ENCODE assay signal across 1 cellular context in the genomic region with DNA sequence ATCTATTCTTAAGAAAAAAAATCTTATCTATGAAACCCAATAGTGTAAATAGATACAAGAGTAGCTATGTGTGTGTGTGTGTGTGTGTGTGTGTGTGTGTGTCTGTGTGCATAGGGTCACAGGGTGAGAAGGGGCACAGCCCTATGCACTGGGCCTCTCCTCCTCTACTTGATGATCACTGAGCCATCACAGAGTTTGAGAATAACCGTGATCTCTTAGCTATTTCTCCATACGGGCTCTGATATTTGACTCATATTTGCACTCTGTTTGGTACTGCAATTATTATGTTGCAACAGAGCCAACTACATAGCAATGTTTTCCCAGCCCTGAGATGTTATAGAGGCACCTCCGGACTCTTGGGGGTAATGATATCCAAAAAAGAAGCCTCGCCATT.
TF ChIP-seq lines count a peak whose summit lies in the region.

No MANE protein-coding gene starts in this region.

TF ChIP-seq in HepG2, 621 proteins besides CTCF, POLR2A, EP300 and RAD21 (continues in another document):
- TF ChIP-seq ZNF263 (CRISPR knock-in tag; IDR thresholded peaks at IDR 0.05) (no peak), NONO (IDR thresholded peaks at IDR 0.05) (no peak), NONO (CRISPR knock-in tag; conservative IDR thresholded peaks at IDR 0.05) (no peak), FOSL2 (CRISPR knock-in tag; IDR thresholded peaks at IDR 0.05) (peak; percentile 38; the same call in 1 of the 2 replicates), RXRB (CRISPR knock-in tag; IDR thresholded peaks at IDR 0.05; ENCODE audit: borderline replicate concordance) (peak; percentile 11; the same call in 1 of the 2 replicates), NFKB2 (CRISPR knock-in tag; IDR thresholded peaks at IDR 0.05; ENCODE audit: borderline replicate concordance) (no peak), CEBPB (IDR thresholded peaks at IDR 0.05; ENCODE audit: borderline replicate concordance, low read depth, low read length) (peak; percentile 86), FOSL1 (CRISPR knock-in tag; IDR thresholded peaks at IDR 0.05; ENCODE audit: borderline replicate concordance) (no peak), KLF9 (CRISPR knock-in tag; IDR thresholded peaks at IDR 0.05; ENCODE audit: low read depth) (no peak), FOXP1 (IDR thresholded peaks at IDR 0.05) (no peak), FOXP1 (CRISPR knock-in tag; IDR thresholded peaks at IDR 0.05) (peak; percentile 21; the same call in 1 of the 2 replicates), GATAD2A (CRISPR knock-in tag; IDR thresholded peaks at IDR 0.05) (peak; percentile 23; the same call in 1 of the 2 replicates), SIN3B (IDR thresholded peaks at IDR 0.05; ENCODE audit: low read length) (no peak), SNRNP70 (IDR thresholded peaks at IDR 0.05; ENCODE audit: low read depth, low read length) (no peak), XBP1 (CRISPR knock-in tag; IDR thresholded peaks at IDR 0.05) (no peak), MAFF (IDR thresholded peaks at IDR 0.05; ENCODE audit: low read depth, low read length) (no peak), ZNF891 (CRISPR knock-in tag; IDR thresholded peaks at IDR 0.05) (no peak), SP2 (CRISPR knock-in tag; IDR thresholded peaks at IDR 0.05) (no peak), XRCC5 (optimal IDR thresholded peaks at IDR 0.05; ENCODE audit: low read length) (no peak), ZMYM4 (CRISPR knock-in tag; IDR thresholded peaks at IDR 0.05) (0 out of 2 replicates have a peak, but pooled peaks have one; percentile 14), NR2F6 (IDR thresholded peaks at IDR 0.05) (peak; percentile 65), NR2F6 (CRISPR knock-in tag; IDR thresholded peaks at IDR 0.05) (peak; percentile 58; the same call in 1 of the 2 replicates), PAF1 (CRISPR knock-in tag; IDR thresholded peaks at IDR 0.05) (no peak), MAFK (conservative IDR thresholded peaks at IDR 0.05 in 1 of 2, IDR thresholded peaks at IDR 0.05 in 1 of 2; ENCODE audit: low read length in 2 of 2) (no peak), KLF15 (CRISPR knock-in tag; IDR thresholded peaks at IDR 0.05; ENCODE audit: borderline replicate concordance) (no peak), ZFP82 (CRISPR knock-in tag; IDR thresholded peaks at IDR 0.05; ENCODE audit: borderline replicate concordance) (no peak), KMT2A (CRISPR knock-in tag; IDR thresholded peaks at IDR 0.05) (no peak), CEBPG (CRISPR knock-in tag; IDR thresholded peaks at IDR 0.05) (peak; percentile 50; the same call in 1 of the 2 replicates), HNF4A (CRISPR knock-in tag; IDR thresholded peaks at IDR 0.05) (0 out of 2 replicates have a peak, but pooled peaks have one; percentile 16), NR2F1 (CRISPR knock-in tag; IDR thresholded peaks at IDR 0.05) (peak; percentile 55 to 71; a peak in 2 of 4 replicates), NR2F2 (IDR thresholded peaks at IDR 0.05; ENCODE audit: borderline replicate concordance, low read depth) (0 out of 2 replicates have a peak, but pooled peaks have one; percentile 23), SMARCC2 (IDR thresholded peaks at IDR 0.05) (no peak), ZNF883 (CRISPR knock-in tag; IDR thresholded peaks at IDR 0.05; ENCODE audit: not compliant biosample characterization) (no peak), PRMT3 (CRISPR knock-in tag; IDR thresholded peaks at IDR 0.05; ENCODE audit: borderline replicate concordance, low read depth) (no peak), ZNF558 (CRISPR knock-in tag; IDR thresholded peaks at IDR 0.05; ENCODE audit: borderline replicate concordance) (no peak), GLI4 (CRISPR knock-in tag; IDR thresholded peaks at IDR 0.05; ENCODE audit: borderline replicate concordance) (no peak)
- TF ChIP-seq, protein P1, sequence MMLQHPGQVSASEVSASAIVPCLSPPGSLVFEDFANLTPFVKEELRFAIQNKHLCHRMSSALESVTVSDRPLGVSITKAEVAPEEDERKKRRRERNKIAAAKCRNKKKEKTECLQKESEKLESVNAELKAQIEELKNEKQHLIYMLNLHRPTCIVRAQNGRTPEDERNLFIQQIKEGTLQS (CRISPR knock-in tag; IDR thresholded peaks at IDR 0.05) = no peak
- TF ChIP-seq, protein P2, sequence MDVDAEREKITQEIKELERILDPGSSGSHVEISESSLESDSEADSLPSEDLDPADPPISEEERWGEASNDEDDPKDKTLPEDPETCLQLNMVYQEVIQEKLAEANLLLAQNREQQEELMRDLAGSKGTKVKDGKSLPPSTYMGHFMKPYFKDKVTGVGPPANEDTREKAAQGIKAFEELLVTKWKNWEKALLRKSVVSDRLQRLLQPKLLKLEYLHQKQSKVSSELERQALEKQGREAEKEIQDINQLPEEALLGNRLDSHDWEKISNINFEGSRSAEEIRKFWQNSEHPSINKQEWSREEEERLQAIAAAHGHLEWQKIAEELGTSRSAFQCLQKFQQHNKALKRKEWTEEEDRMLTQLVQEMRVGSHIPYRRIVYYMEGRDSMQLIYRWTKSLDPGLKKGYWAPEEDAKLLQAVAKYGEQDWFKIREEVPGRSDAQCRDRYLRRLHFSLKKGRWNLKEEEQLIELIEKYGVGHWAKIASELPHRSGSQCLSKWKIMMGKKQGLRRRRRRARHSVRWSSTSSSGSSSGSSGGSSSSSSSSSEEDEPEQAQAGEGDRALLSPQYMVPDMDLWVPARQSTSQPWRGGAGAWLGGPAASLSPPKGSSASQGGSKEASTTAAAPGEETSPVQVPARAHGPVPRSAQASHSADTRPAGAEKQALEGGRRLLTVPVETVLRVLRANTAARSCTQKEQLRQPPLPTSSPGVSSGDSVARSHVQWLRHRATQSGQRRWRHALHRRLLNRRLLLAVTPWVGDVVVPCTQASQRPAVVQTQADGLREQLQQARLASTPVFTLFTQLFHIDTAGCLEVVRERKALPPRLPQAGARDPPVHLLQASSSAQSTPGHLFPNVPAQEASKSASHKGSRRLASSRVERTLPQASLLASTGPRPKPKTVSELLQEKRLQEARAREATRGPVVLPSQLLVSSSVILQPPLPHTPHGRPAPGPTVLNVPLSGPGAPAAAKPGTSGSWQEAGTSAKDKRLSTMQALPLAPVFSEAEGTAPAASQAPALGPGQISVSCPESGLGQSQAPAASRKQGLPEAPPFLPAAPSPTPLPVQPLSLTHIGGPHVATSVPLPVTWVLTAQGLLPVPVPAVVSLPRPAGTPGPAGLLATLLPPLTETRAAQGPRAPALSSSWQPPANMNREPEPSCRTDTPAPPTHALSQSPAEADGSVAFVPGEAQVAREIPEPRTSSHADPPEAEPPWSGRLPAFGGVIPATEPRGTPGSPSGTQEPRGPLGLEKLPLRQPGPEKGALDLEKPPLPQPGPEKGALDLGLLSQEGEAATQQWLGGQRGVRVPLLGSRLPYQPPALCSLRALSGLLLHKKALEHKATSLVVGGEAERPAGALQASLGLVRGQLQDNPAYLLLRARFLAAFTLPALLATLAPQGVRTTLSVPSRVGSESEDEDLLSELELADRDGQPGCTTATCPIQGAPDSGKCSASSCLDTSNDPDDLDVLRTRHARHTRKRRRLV (CRISPR knock-in tag; IDR thresholded peaks at IDR 0.05) = no peak
- TF ChIP-seq, protein P3, sequence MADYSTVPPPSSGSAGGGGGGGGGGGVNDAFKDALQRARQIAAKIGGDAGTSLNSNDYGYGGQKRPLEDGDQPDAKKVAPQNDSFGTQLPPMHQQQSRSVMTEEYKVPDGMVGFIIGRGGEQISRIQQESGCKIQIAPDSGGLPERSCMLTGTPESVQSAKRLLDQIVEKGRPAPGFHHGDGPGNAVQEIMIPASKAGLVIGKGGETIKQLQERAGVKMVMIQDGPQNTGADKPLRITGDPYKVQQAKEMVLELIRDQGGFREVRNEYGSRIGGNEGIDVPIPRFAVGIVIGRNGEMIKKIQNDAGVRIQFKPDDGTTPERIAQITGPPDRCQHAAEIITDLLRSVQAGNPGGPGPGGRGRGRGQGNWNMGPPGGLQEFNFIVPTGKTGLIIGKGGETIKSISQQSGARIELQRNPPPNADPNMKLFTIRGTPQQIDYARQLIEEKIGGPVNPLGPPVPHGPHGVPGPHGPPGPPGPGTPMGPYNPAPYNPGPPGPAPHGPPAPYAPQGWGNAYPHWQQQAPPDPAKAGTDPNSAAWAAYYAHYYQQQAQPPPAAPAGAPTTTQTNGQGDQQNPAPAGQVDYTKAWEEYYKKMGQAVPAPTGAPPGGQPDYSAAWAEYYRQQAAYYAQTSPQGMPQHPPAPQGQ (CRISPR knock-in tag; IDR thresholded peaks at IDR 0.05; ENCODE audit: borderline replicate concordance) = no peak
- TF ChIP-seq, protein P4, sequence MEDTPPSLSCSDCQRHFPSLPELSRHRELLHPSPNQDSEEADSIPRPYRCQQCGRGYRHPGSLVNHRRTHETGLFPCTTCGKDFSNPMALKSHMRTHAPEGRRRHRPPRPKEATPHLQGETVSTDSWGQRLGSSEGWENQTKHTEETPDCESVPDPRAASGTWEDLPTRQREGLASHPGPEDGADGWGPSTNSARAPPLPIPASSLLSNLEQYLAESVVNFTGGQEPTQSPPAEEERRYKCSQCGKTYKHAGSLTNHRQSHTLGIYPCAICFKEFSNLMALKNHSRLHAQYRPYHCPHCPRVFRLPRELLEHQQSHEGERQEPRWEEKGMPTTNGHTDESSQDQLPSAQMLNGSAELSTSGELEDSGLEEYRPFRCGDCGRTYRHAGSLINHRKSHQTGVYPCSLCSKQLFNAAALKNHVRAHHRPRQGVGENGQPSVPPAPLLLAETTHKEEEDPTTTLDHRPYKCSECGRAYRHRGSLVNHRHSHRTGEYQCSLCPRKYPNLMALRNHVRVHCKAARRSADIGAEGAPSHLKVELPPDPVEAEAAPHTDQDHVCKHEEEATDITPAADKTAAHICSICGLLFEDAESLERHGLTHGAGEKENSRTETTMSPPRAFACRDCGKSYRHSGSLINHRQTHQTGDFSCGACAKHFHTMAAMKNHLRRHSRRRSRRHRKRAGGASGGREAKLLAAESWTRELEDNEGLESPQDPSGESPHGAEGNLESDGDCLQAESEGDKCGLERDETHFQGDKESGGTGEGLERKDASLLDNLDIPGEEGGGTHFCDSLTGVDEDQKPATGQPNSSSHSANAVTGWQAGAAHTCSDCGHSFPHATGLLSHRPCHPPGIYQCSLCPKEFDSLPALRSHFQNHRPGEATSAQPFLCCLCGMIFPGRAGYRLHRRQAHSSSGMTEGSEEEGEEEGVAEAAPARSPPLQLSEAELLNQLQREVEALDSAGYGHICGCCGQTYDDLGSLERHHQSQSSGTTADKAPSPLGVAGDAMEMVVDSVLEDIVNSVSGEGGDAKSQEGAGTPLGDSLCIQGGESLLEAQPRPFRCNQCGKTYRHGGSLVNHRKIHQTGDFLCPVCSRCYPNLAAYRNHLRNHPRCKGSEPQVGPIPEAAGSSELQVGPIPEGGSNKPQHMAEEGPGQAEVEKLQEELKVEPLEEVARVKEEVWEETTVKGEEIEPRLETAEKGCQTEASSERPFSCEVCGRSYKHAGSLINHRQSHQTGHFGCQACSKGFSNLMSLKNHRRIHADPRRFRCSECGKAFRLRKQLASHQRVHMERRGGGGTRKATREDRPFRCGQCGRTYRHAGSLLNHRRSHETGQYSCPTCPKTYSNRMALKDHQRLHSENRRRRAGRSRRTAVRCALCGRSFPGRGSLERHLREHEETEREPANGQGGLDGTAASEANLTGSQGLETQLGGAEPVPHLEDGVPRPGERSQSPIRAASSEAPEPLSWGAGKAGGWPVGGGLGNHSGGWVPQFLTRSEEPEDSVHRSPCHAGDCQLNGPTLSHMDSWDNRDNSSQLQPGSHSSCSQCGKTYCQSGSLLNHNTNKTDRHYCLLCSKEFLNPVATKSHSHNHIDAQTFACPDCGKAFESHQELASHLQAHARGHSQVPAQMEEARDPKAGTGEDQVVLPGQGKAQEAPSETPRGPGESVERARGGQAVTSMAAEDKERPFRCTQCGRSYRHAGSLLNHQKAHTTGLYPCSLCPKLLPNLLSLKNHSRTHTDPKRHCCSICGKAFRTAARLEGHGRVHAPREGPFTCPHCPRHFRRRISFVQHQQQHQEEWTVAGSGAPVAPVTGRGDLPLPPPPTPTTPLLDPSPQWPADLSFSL (CRISPR knock-in tag; IDR thresholded peaks at IDR 0.05) = peak; percentile 84
- TF ChIP-seq, protein P5, sequence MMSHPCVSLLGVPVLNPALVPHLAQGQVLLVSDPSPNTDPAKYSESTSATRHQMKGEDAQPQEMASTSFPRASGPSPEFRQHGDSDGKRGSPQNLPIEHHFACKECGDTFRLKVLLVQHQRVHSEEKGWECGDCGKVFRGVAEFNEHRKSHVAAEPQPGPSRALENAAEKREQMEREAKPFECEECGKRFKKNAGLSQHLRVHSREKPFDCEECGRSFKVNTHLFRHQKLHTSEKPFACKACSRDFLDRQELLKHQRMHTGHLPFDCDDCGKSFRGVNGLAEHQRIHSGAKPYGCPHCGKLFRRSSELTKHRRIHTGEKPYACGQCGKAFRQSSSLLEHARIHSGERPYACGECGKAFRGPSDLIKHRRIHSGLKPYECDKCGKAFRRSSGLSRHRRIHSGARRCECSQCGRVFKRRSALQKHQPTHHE (CRISPR knock-in tag; IDR thresholded peaks at IDR 0.05; ENCODE audit: borderline replicate concordance) = no peak
- TF ChIP-seq, protein P6, sequence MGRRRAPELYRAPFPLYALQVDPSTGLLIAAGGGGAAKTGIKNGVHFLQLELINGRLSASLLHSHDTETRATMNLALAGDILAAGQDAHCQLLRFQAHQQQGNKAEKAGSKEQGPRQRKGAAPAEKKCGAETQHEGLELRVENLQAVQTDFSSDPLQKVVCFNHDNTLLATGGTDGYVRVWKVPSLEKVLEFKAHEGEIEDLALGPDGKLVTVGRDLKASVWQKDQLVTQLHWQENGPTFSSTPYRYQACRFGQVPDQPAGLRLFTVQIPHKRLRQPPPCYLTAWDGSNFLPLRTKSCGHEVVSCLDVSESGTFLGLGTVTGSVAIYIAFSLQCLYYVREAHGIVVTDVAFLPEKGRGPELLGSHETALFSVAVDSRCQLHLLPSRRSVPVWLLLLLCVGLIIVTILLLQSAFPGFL (CRISPR knock-in tag; IDR thresholded peaks at IDR 0.05) = no peak
- TF ChIP-seq, protein P7, sequence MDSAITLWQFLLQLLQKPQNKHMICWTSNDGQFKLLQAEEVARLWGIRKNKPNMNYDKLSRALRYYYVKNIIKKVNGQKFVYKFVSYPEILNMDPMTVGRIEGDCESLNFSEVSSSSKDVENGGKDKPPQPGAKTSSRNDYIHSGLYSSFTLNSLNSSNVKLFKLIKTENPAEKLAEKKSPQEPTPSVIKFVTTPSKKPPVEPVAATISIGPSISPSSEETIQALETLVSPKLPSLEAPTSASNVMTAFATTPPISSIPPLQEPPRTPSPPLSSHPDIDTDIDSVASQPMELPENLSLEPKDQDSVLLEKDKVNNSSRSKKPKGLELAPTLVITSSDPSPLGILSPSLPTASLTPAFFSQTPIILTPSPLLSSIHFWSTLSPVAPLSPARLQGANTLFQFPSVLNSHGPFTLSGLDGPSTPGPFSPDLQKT (CRISPR knock-in tag; IDR thresholded peaks at IDR 0.05; ENCODE audit: borderline replicate concordance) = no peak
- TF ChIP-seq, protein P8, sequence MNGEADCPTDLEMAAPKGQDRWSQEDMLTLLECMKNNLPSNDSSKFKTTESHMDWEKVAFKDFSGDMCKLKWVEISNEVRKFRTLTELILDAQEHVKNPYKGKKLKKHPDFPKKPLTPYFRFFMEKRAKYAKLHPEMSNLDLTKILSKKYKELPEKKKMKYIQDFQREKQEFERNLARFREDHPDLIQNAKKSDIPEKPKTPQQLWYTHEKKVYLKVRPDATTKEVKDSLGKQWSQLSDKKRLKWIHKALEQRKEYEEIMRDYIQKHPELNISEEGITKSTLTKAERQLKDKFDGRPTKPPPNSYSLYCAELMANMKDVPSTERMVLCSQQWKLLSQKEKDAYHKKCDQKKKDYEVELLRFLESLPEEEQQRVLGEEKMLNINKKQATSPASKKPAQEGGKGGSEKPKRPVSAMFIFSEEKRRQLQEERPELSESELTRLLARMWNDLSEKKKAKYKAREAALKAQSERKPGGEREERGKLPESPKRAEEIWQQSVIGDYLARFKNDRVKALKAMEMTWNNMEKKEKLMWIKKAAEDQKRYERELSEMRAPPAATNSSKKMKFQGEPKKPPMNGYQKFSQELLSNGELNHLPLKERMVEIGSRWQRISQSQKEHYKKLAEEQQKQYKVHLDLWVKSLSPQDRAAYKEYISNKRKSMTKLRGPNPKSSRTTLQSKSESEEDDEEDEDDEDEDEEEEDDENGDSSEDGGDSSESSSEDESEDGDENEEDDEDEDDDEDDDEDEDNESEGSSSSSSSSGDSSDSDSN (CRISPR knock-in tag; IDR thresholded peaks at IDR 0.05) = no peak
